Comparison of ENCODE assay signal across 14 cellular contexts in genomic region chr10:21975378-21975990, GRCh38. TPM values are rescaled to one million over a fixed set of nuclear protein-coding genes. Genes with fewer than 3 reads are reported as not detected.
DNase-seq lines count a peak whose midpoint lies in the region; ATAC-seq and TF ChIP-seq lines count a peak whose summit lies in the region.
"Had no signal": no experiment of that assay in that cellular context is flagged by ENCODE, and none has a peak within 500 bp of the region (broad histone marks: within the 10 kb centered on the region; RNA-seq: fewer than 3 reads in every experiment).

No MANE protein-coding gene starts in this region.

- TF ChIP-seq CTCF in fibroblast of mammary gland (conservative IDR thresholded peaks at IDR 0.05; ENCODE audit: control insufficient read depth, insufficient read depth, low read depth, low read length) (no peak), gastroesophageal sphincter (IDR thresholded peaks at IDR 0.05) (no peak)

- H3K4me1 ChIP-seq in gastroesophageal sphincter: peaks cover 0 to 22% (median 3%) of the 10 kb centered on the region in 3 donors

- no peak overlapping the region for H3K27ac ChIP-seq in gastroesophageal sphincter
- H3K27ac ChIP-seq: 22Rv1, esophagus squamous epithelium, GM23248, RWPE1, testis had no signal

- H3K4me3 ChIP-seq in fibroblast of mammary gland (ENCODE audit: control insufficient read depth, low read depth, low read length): no peak overlapping the region
- no peak overlapping the region for H3K4me3 ChIP-seq in gastroesophageal sphincter
- H3K4me3 ChIP-seq: esophagus squamous epithelium, GM23248, testis had no signal

- no peak for TF ChIP-seq EP300 in gastroesophageal sphincter (IDR thresholded peaks at IDR 0.05)

- no peaks in the 10 kb centered on the region for H3K36me3 ChIP-seq in gastroesophageal sphincter
- H3K36me3 ChIP-seq: esophagus squamous epithelium had no signal

- DNase-seq in DMS 273 (lab: John Stamatoyannopoulos, UW; ENCODE audit: unreplicated experiment) (peak; percentile 1), DMS 273 treated with DMSO at 0.1 percent for 48 hours (lab: John Stamatoyannopoulos, UW) (no peak), NCI-H345 treated with DMSO at 0.1 percent for 48 hours (lab: John Stamatoyannopoulos, UW; ENCODE audit: unreplicated experiment) (peak; percentile 87), fibroblast of mammary gland (ENCODE audit: low read depth) (peak; percentile 15), kidney tubule cell (ENCODE audit: low spot score) (no peak)
- DNase-seq: esophagus squamous epithelium, GM23248, NCI-H1048, testis had no signal

- no peaks in the 10 kb centered on the region for H3K27me3 ChIP-seq in gastroesophageal sphincter
- H3K27me3 ChIP-seq: esophagus squamous epithelium, testis had no signal

- 67 to 86% methylated on average over 1 of the region's 1 CpG for WGBS in gastroesophageal sphincter (ENCODE audit: low coverage in 1 of 2), 2 donors

- no peak for TF ChIP-seq POLR2A in gastroesophageal sphincter (IDR thresholded peaks at IDR 0.05)

- ATAC-seq in HG03439 (IDR thresholded peaks at IDR 0.05; ENCODE audit: unreplicated experiment): no peak
- no peak for ATAC-seq in gastroesophageal sphincter
- ATAC-seq in HG03354 (IDR thresholded peaks at IDR 0.05; ENCODE audit: poor library complexity, severe bottlenecking, unreplicated experiment): no peak

- H3K9me3 ChIP-seq in gastroesophageal sphincter: no peaks in the 10 kb centered on the region
- H3K9me3 ChIP-seq: esophagus squamous epithelium, testis had no signal

RNA-seq across cellular contexts. Expression of gene DNAJC1, which starts 28.0 kb away (rescaled TPM):
- 10 to 100 TPM; 40.8 to 87.0 (median 65.4) TPM for total RNA-seq in gastroesophageal sphincter

Comparison
In these comparisons a context has a peak if more than half of its experiments do, and no peak if none do; other contexts are left out.
1. DNase-seq: peak in DMS 273 (single experiment), NCI-H345 treated with DMSO at 0.1 percent for 48 hours (single experiment) and fibroblast of mammary gland (single experiment); none in DMS 273 treated with DMSO at 0.1 percent for 48 hours (single experiment) and kidney tubule cell (single experiment).